Comparison of ENCODE assay signal across 14 cellular contexts in the genomic region with DNA sequence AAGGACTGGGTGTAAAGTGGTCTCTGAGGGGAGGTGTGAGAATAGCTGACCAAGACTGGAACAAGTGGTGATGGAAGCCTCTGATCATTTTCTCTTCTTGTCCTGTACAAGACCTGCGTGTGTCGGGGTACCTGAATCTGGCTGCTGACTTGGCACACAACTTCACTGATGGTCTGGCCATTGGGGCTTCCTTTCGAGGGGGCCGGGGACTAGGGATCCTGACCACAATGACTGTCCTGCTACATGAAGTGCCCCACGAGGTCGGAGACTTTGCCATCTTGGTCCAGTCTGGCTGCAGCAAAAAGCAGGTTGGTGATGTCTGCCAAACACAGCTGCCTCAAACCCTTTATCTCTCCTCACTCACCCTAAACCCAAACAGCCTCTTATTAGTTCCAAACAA. TPM values are rescaled to one million over a fixed set of nuclear protein-coding genes. Genes with fewer than 3 reads are reported as not detected.
DNase-seq lines count a peak whose midpoint lies in the region; FAIRE-seq and TF ChIP-seq lines count a peak whose summit lies in the region.
"Had no signal": no experiment of that assay in that cellular context is flagged by ENCODE, and none has a peak within 500 bp of the region (broad histone marks: within the 10 kb centered on the region; RNA-seq: fewer than 3 reads in every experiment).

No MANE protein-coding gene starts in this region.

- peaks cover 66% of the 10 kb centered on the region for H3K4me1 Mint-ChIP-seq in activated CD4-positive, alpha-beta T cell treated with anti-CD3 and anti-CD28 coated beads, Interleukin-2, amount 10 ng/mL, durations not matched to agents 24 days and 14 days
- H3K4me1 Mint-ChIP-seq in chondrocyte (ENCODE audit: low read depth) = peaks cover 81% of the 10 kb centered on the region

- TF ChIP-seq CTCF in Loucy (conservative IDR thresholded peaks at IDR 0.05; ENCODE audit: low read length) (no peak), chondrocyte (IDR thresholded peaks at IDR 0.05) (no peak), osteoblast (IDR thresholded peaks at IDR 0.05; ENCODE audit: extremely low read depth, low read depth, low read length) (no peak)

- H3K36me3 Mint-ChIP-seq in activated CD4-positive, alpha-beta T cell treated with anti-CD3 and anti-CD28 coated beads, Interleukin-2, amount 10 ng/mL, durations not matched to agents 24 days and 14 days (ENCODE audit: low read depth) = peaks cover 48% of the 10 kb centered on the region
- H3K36me3 Mint-ChIP-seq in chondrocyte (ENCODE audit: low read depth) = peaks cover 26% of the 10 kb centered on the region

- H3K27me3 ChIP-seq in Loucy (ENCODE audit: insufficient read depth, low read length, poor library complexity, severe bottlenecking) (no peaks in the 10 kb centered on the region), osteoblast (ENCODE audit: insufficient read depth, low read length) (no peaks in the 10 kb centered on the region), SJCRH30 (no peaks in the 10 kb centered on the region)
- H3K27me3 ChIP-seq: gastrocnemius medialis had no signal

- no peak for DNase-seq in activated CD4-positive, alpha-beta T cell treated with anti-CD3 and anti-CD28 coated beads, Interleukin-2, amount 10 ng/mL, durations not matched to agents 24 days and 14 days
- DNase-seq in activated CD4-positive, alpha-beta T cell treated with anti-CD3 and anti-CD28 coated beads for 48 hours = no peak
- DNase-seq in chondrocyte (ENCODE audit: low spot score) (no peak), osteoblast (ENCODE audit: insufficient read length, low spot score, missing footprints) (peak; percentile 84), urothelium cell line (ENCODE audit: low spot score) (no peak), SJCRH30 (no peak)
- DNase-seq in stimulated activated naive CD4-positive, alpha-beta T cell treated with Interleukin-2 at 50 U/mL for 16 hours (lab: John Stamatoyannopoulos, UW) = no peak
- DNase-seq: activated CD4-positive, CD25-positive, alpha-beta regulatory T cell; gastrocnemius medialis; Kasumi-1; kidney; NCI-H2029 treated with DMSO at 0.1 percent for 48 hours; NCI-H82 had no signal

- no peak overlapping the region for H3K9ac ChIP-seq in Loucy (ENCODE audit: low read depth, low read length, poor library complexity, severe bottlenecking)

- no peak overlapping the region for H3K4me3 ChIP-seq in Loucy (ENCODE audit: low read length, poor library complexity, severe bottlenecking)
- H3K4me3 ChIP-seq in osteoblast (ENCODE audit: insufficient read depth, low read length) = peak overlapping the region; percentile 81
- H3K4me3 ChIP-seq in SJCRH30 = no peak overlapping the region

- no peak overlapping the region for H3K27ac Mint-ChIP-seq in activated CD4-positive, alpha-beta T cell treated with anti-CD3 and anti-CD28 coated beads, Interleukin-2, amount 10 ng/mL, durations not matched to agents 24 days and 14 days
- peak overlapping the region; percentile 100 for H3K27ac Mint-ChIP-seq in chondrocyte (ENCODE audit: unreplicated experiment)

- no peaks in the 10 kb centered on the region for H3K27me3 Mint-ChIP-seq in activated CD4-positive, alpha-beta T cell treated with anti-CD3 and anti-CD28 coated beads, Interleukin-2, amount 10 ng/mL, durations not matched to agents 24 days and 14 days
- H3K27me3 Mint-ChIP-seq in chondrocyte (ENCODE audit: low read depth) = no peaks in the 10 kb centered on the region

- intact Hi-C loops in activated CD4-positive, alpha-beta T cell treated with anti-CD3 and anti-CD28 coated beads, Interleukin-2, amount 10 ng/mL, durations not matched to agents 24 days and 14 days (cut with micrococcal nuclease) = loop anchor here (5.0 to 10.0 kb wide), 3 partner anchors 80 to 1468 kb away; a partner anchor contains a TSS

- H4K20me1 ChIP-seq in Loucy (ENCODE audit: insufficient read depth, low read length, poor library complexity, severe bottlenecking) (peaks cover 43% of the 10 kb centered on the region), osteoblast (ENCODE audit: insufficient read depth, low read length) (peaks cover 44% of the 10 kb centered on the region)

- no peaks in the 10 kb centered on the region for H3K9me2 ChIP-seq in Loucy (replicated peaks; ENCODE audit: low read depth, low read length)

- no peak overlapping the region for H2AFZ ChIP-seq in Loucy (ENCODE audit: low read length)
- H2AFZ ChIP-seq in osteoblast (ENCODE audit: low read length) = no peak overlapping the region

- H3K4me3 Mint-ChIP-seq in activated CD4-positive, alpha-beta T cell treated with anti-CD3 and anti-CD28 coated beads, Interleukin-2, amount 10 ng/mL, durations not matched to agents 24 days and 14 days = peak overlapping the region; percentile 100
- H3K4me3 Mint-ChIP-seq in chondrocyte (ENCODE audit: unreplicated experiment) = peak overlapping the region; percentile 99

- H3K36me3 ChIP-seq in Loucy (ENCODE audit: insufficient read depth, low read length) (peaks cover 14% of the 10 kb centered on the region; the same call in 1 of the 2 replicates), osteoblast (ENCODE audit: insufficient read depth, low read length) (peaks cover 29% of the 10 kb centered on the region), SJCRH30 (peaks cover 24% of the 10 kb centered on the region)

- FAIRE-seq in urothelium cell line (lab: Jason Lieb, UNC) = no peak
- FAIRE-seq: kidney had no signal

- H3K79me2 ChIP-seq in Loucy (ENCODE audit: insufficient read depth, low read length) (peaks cover 69% of the 10 kb centered on the region), osteoblast (ENCODE audit: insufficient read depth, low read length) (peaks cover 64% of the 10 kb centered on the region)

- peaks cover 60% of the 10 kb centered on the region for H3K4me1 ChIP-seq in Loucy (ENCODE audit: insufficient read depth, low read length, poor library complexity, severe bottlenecking)
- H3K4me1 ChIP-seq in osteoblast (ENCODE audit: insufficient read depth, low read length) = peaks cover 63% of the 10 kb centered on the region
- peaks cover 14% of the 10 kb centered on the region for H3K4me1 ChIP-seq in SJCRH30

- H3K9me3 ChIP-seq in Loucy (ENCODE audit: insufficient read depth, low read depth, low read length) (no peaks in the 10 kb centered on the region), osteoblast (ENCODE audit: low read depth, low read length) (no peaks in the 10 kb centered on the region), SJCRH30 (replicated peaks) (no peaks in the 10 kb centered on the region)
- H3K9me3 ChIP-seq: gastrocnemius medialis had no signal

- 0 out of 2 replicates have a peak, but pooled peaks cover 5% of the 10 kb centered on the region for H3F3A ChIP-seq in Loucy (ENCODE audit: low read depth)

- H3K4me2 ChIP-seq in Loucy (ENCODE audit: low read depth, low read length, poor library complexity, severe bottlenecking) = peak overlapping the region; percentile 98
- peak overlapping the region; percentile 99 for H3K4me2 ChIP-seq in osteoblast (ENCODE audit: insufficient read depth, low read length)

- peak overlapping the region; percentile 17 for H3K27ac ChIP-seq in osteoblast (ENCODE audit: low read depth, low read length)
- no peak overlapping the region for H3K27ac ChIP-seq in SJCRH30

- H3K9me3 Mint-ChIP-seq in activated CD4-positive, alpha-beta T cell treated with anti-CD3 and anti-CD28 coated beads, Interleukin-2, amount 10 ng/mL, durations not matched to agents 24 days and 14 days = no peaks in the 10 kb centered on the region
- no peaks in the 10 kb centered on the region for H3K9me3 Mint-ChIP-seq in chondrocyte (ENCODE audit: low read depth)

RNA-seq across cellular contexts. Expression of a gene that starts 1.7 kb away (rescaled TPM):
- 18.2 and 18.3 TPM in 2 replicates for total RNA-seq in activated CD4-positive, alpha-beta T cell treated with anti-CD3 and anti-CD28 coated beads, Interleukin-2, amount 10 ng/mL, durations not matched to agents 24 days and 14 days
- total RNA-seq in chondrocyte (0.60 to 2.8 TPM (median 1.1 TPM) in 3 replicates), osteoblast (2.7 and 3.3 TPM in 2 replicates)
- 1.0 and 1.5 TPM in 2 replicates for total RNA-seq in SJCRH30 (2014; rRNA removed; shearing (Covaris generic))

RNA-seq across cellular contexts. Expression of a gene that starts 2.1 kb away (rescaled TPM):
- total RNA-seq in activated CD4-positive, alpha-beta T cell treated with anti-CD3 and anti-CD28 coated beads, Interleukin-2, amount 10 ng/mL, durations not matched to agents 24 days and 14 days = 61.7 and 63.9 TPM in 2 replicates
- total RNA-seq in chondrocyte (222 to 238 TPM (median 225 TPM) in 3 replicates), osteoblast (108 and 109 TPM in 2 replicates)
- total RNA-seq in SJCRH30 (2014; rRNA removed; shearing (Covaris generic)) = 71.8 and 75.1 TPM in 2 replicates

RNA-seq across cellular contexts. Expression of a gene that starts 2.3 kb away (rescaled TPM):
- 46.6 and 48.0 TPM in 2 replicates for total RNA-seq in activated CD4-positive, alpha-beta T cell treated with anti-CD3 and anti-CD28 coated beads, Interleukin-2, amount 10 ng/mL, durations not matched to agents 24 days and 14 days
- total RNA-seq in chondrocyte (45.1 to 51.5 TPM (median 46.5 TPM) in 3 replicates), osteoblast (19.2 and 20.9 TPM in 2 replicates)
- 24.4 and 25.9 TPM in 2 replicates for total RNA-seq in SJCRH30 (2014; rRNA removed; shearing (Covaris generic))

RNA-seq across cellular contexts. Expression of a gene that starts 5.5 kb away (rescaled TPM):
- total RNA-seq in activated CD4-positive, alpha-beta T cell treated with anti-CD3 and anti-CD28 coated beads, Interleukin-2, amount 10 ng/mL, durations not matched to agents 24 days and 14 days = 44.4 and 47.6 TPM in 2 replicates
- 42.8 to 49.7 TPM (median 44.5 TPM) in 3 replicates for total RNA-seq in chondrocyte
- total RNA-seq in osteoblast = 34.0 and 34.2 TPM in 2 replicates
- total RNA-seq in SJCRH30 (2014; rRNA removed; shearing (Covaris generic)) = 14.9 and 16.4 TPM in 2 replicates

RNA-seq across cellular contexts. Expression of a gene that starts 10.5 kb away (rescaled TPM):
- 0.47 and 0.56 TPM in 2 replicates for total RNA-seq in activated CD4-positive, alpha-beta T cell treated with anti-CD3 and anti-CD28 coated beads, Interleukin-2, amount 10 ng/mL, durations not matched to agents 24 days and 14 days
- total RNA-seq in chondrocyte (2.8 to 10.0 TPM (median 10.0 TPM) in 3 replicates), osteoblast (1.8 TPM in 2 replicates)
- 3.8 and 4.0 TPM in 2 replicates for total RNA-seq in SJCRH30 (2014; rRNA removed; shearing (Covaris generic))
